In genomic region chr11:64746486-64746885, GRCh38 we compare ENCODE assay signal across 10 cellular contexts. TPM values are rescaled to one million over a fixed set of nuclear protein-coding genes. Genes with fewer than 3 reads are reported as not detected.
DNase-seq lines count a peak whose midpoint lies in the region; ATAC-seq and TF ChIP-seq lines count a peak whose summit lies in the region.
"Had no signal": no experiment of that assay in that cellular context is flagged by ENCODE, and none has a peak within 500 bp of the region (broad histone marks: within the 10 kb centered on the region; RNA-seq: fewer than 3 reads in every experiment).

No MANE protein-coding gene starts in this region.

- no peaks in the 10 kb centered on the region for H3K9me3 ChIP-seq in tibial nerve

- H3K4me3 ChIP-seq in tibial nerve, result no peak overlapping the region

- H3K9me3 Mint-ChIP-seq in activated naive CD4-positive, alpha-beta T cell treated with anti-CD3 and anti-CD28 coated beads, Interleukin-2, amount 10 ng/mL, durations not matched to agents 7 days and 5 days, result no peaks in the 10 kb centered on the region
- H3K9me3 Mint-ChIP-seq in activated naive CD4-positive, alpha-beta T cell treated with anti-CD3 and anti-CD28 coated beads, Interleukin-2, amount 50 U/mL, for 72 hours, result no peaks in the 10 kb centered on the region
- no peaks in the 10 kb centered on the region for H3K9me3 Mint-ChIP-seq in mesothelial cell of epicardium

- TF ChIP-seq POLR2A in tibial nerve (IDR thresholded peaks at IDR 0.05), result no peak

- H3K4me1 Mint-ChIP-seq in activated naive CD4-positive, alpha-beta T cell treated with anti-CD3 and anti-CD28 coated beads, Interleukin-2, amount 10 ng/mL, durations not matched to agents 7 days and 5 days, result peaks cover 53% of the 10 kb centered on the region
- H3K4me1 Mint-ChIP-seq in mesothelial cell of epicardium, result peaks cover 21% of the 10 kb centered on the region

- WGBS in tibial nerve, 2 donors, result 62 to 71% methylated on average over 5 to 10 of the region's 10 CpGs

- H3K27ac ChIP-seq in angular gyrus (ENCODE audit: low read depth, low read length) (peak overlapping the region; percentile 83), tibial nerve (peak overlapping the region; percentile 60 to 93 (median 87))

- peaks cover 4% of the 10 kb centered on the region for H3K27me3 Mint-ChIP-seq in activated naive CD4-positive, alpha-beta T cell treated with anti-CD3 and anti-CD28 coated beads, Interleukin-2, amount 10 ng/mL, durations not matched to agents 7 days and 5 days
- peaks cover 42% of the 10 kb centered on the region for H3K27me3 Mint-ChIP-seq in mesothelial cell of epicardium (ENCODE audit: low read depth)

- H3K36me3 Mint-ChIP-seq in activated naive CD4-positive, alpha-beta T cell treated with anti-CD3 and anti-CD28 coated beads, Interleukin-2, amount 10 ng/mL, durations not matched to agents 7 days and 5 days, result peaks cover 25% of the 10 kb centered on the region
- no peaks in the 10 kb centered on the region for H3K36me3 Mint-ChIP-seq in activated naive CD4-positive, alpha-beta T cell treated with anti-CD3 and anti-CD28 coated beads, Interleukin-2, amount 50 U/mL, for 72 hours
- no peaks in the 10 kb centered on the region for H3K36me3 Mint-ChIP-seq in mesothelial cell of epicardium

- no peak for ATAC-seq in activated naive CD4-positive, alpha-beta T cell treated with anti-CD3 and anti-CD28 coated beads, Interleukin-2, amount 50 U/mL, for 72 hours

- peaks cover 0 to 47% (median 34%) of the 10 kb centered on the region in 4 donors for H3K4me1 ChIP-seq in tibial nerve

- H3K4me3 Mint-ChIP-seq in activated naive CD4-positive, alpha-beta T cell treated with anti-CD3 and anti-CD28 coated beads, Interleukin-2, amount 10 ng/mL, durations not matched to agents 7 days and 5 days, result peak overlapping the region; percentile 35
- peak overlapping the region; percentile 30 for H3K4me3 Mint-ChIP-seq in mesothelial cell of epicardium

- DNase-seq in activated naive CD4-positive, alpha-beta T cell treated with anti-CD3 and anti-CD28 coated beads, Interleukin-2, amount 10 ng/mL, durations not matched to agents 7 days and 5 days, result no peak
- no peak for DNase-seq in activated naive CD4-positive, alpha-beta T cell treated with anti-CD3 and anti-CD28 coated beads, Interleukin-2, amount 50 U/mL, for 72 hours (ENCODE audit: low spot score in 2 of 2)
- no peak for DNase-seq in mesothelial cell of epicardium (ENCODE audit: low spot score in 2 of 2, unreplicated experiment in 2 of 2)
- DNase-seq in tibial nerve (ENCODE audit: low spot score in 2 of 2), result no peak
- no peak for DNase-seq in NCI-H345 (lab: John Stamatoyannopoulos, UW)
- no peak for DNase-seq in NCI-H1417 treated with DMSO at 0.1 percent for 48 hours (lab: John Stamatoyannopoulos, UW)
- DNase-seq in stimulated activated CD4-positive, alpha-beta T cell treated with anti-CD3 and anti-CD28 coated beads, Interleukin-4, amount 100 ng/mL, for 4 hours, result no peak
- DNase-seq: GF-D8, NCI-H1694 had no signal

- CTCF ChIA-PET in activated naive CD4-positive, alpha-beta T cell treated with anti-CD3 and anti-CD28 coated beads, Interleukin-2, amount 10 ng/mL, durations not matched to agents 7 days and 5 days (lab: Charles Lee), result interaction anchor here (13.4 kb wide), 1 partner anchor 19 kb away, joined by 208 read pairs; the partner anchor contains the start of gene PYGM

- H3K27ac Mint-ChIP-seq in activated naive CD4-positive, alpha-beta T cell treated with anti-CD3 and anti-CD28 coated beads, Interleukin-2, amount 10 ng/mL, durations not matched to agents 7 days and 5 days, result peak overlapping the region; percentile 78
- no peak overlapping the region for H3K27ac Mint-ChIP-seq in activated naive CD4-positive, alpha-beta T cell treated with anti-CD3 and anti-CD28 coated beads, Interleukin-2, amount 50 U/mL, for 72 hours
- no peak overlapping the region for H3K27ac Mint-ChIP-seq in mesothelial cell of epicardium

- TF ChIP-seq CTCF in mesothelial cell of epicardium (IDR thresholded peaks at IDR 0.05; ENCODE audit: unreplicated experiment) (no peak), tibial nerve (IDR thresholded peaks at IDR 0.05) (no peak)

- H3K27me3 ChIP-seq in tibial nerve, result peaks cover 0 to 36% of the 10 kb centered on the region in 2 donors

- peaks cover 0 to 12% (median 0%) of the 10 kb centered on the region in 3 donors for H3K36me3 ChIP-seq in tibial nerve

- no peak for TF ChIP-seq EP300 in tibial nerve (IDR thresholded peaks at IDR 0.05)

RNA-seq across cellular contexts. Expression of gene RASGRP2, which starts 2.5 kb away (rescaled TPM):
- 10 to 100 TPM; 12.5 to 12.6 TPM for total RNA-seq in activated naive CD4-positive, alpha-beta T cell treated with anti-CD3 and anti-CD28 coated beads, Interleukin-2, amount 50 U/mL, for 72 hours
- total RNA-seq in mesothelial cell of epicardium (1.4 to 2.0 TPM (median 1.8 TPM) in 3 replicates), tibial nerve (10 to 100 TPM; 35.4 to 87.0 (median 59.0) TPM)

RNA-seq across cellular contexts. Expression of gene PYGM, which starts 13.3 kb away (rescaled TPM):
- 1 to 10 TPM in 1 of 2 donors, under 1 TPM in 1; 0.87 to 2.3 TPM for total RNA-seq in activated naive CD4-positive, alpha-beta T cell treated with anti-CD3 and anti-CD28 coated beads, Interleukin-2, amount 50 U/mL, for 72 hours
- total RNA-seq in mesothelial cell of epicardium, result 6.4 to 7.6 TPM (median 7.1 TPM) in 3 replicates
- 10 to 100 TPM in 2 of 4 donors, 1 to 10 TPM in 2; 2.1 to 18.6 (median 9.9) TPM for total RNA-seq in tibial nerve

RNA-seq across cellular contexts. Expression of gene NRXN2, which starts 23.5 kb away (rescaled TPM):
- total RNA-seq in activated naive CD4-positive, alpha-beta T cell treated with anti-CD3 and anti-CD28 coated beads, Interleukin-2, amount 50 U/mL, for 72 hours, result 1 to 10 TPM in 1 of 2 donors, under 1 TPM in 1; 0.84 to 1.3 TPM
- total RNA-seq in mesothelial cell of epicardium, result 9.8 to 14.0 TPM (median 12.0 TPM) in 3 replicates
- 10 to 100 TPM in 2 of 4 donors, 1 to 10 TPM in 2; 1.7 to 25.5 (median 8.7) TPM for total RNA-seq in tibial nerve

RNA-seq across cellular contexts. Expression of gene SF1, which starts 31.9 kb away (rescaled TPM):
- total RNA-seq in activated naive CD4-positive, alpha-beta T cell treated with anti-CD3 and anti-CD28 coated beads, Interleukin-2, amount 50 U/mL, for 72 hours, result 100 to 1,000 TPM; 323 to 406 TPM
- total RNA-seq in mesothelial cell of epicardium (529 to 536 TPM (median 533 TPM) in 3 replicates), tibial nerve (100 to 1,000 TPM; 368 to 416 (median 372) TPM)

RNA-seq across cellular contexts. Expression of gene MAP4K2, which starts 56.5 kb away (rescaled TPM):
- total RNA-seq in activated naive CD4-positive, alpha-beta T cell treated with anti-CD3 and anti-CD28 coated beads, Interleukin-2, amount 50 U/mL, for 72 hours, result 10 to 100 TPM; 67.7 to 83.2 TPM
- total RNA-seq in mesothelial cell of epicardium (23.7 to 25.8 TPM (median 25.0 TPM) in 3 replicates), tibial nerve (10 to 100 TPM; 10.6 to 22.2 (median 13.5) TPM)
